ENCODE assay signal across 8 cellular contexts in the genomic region with DNA sequence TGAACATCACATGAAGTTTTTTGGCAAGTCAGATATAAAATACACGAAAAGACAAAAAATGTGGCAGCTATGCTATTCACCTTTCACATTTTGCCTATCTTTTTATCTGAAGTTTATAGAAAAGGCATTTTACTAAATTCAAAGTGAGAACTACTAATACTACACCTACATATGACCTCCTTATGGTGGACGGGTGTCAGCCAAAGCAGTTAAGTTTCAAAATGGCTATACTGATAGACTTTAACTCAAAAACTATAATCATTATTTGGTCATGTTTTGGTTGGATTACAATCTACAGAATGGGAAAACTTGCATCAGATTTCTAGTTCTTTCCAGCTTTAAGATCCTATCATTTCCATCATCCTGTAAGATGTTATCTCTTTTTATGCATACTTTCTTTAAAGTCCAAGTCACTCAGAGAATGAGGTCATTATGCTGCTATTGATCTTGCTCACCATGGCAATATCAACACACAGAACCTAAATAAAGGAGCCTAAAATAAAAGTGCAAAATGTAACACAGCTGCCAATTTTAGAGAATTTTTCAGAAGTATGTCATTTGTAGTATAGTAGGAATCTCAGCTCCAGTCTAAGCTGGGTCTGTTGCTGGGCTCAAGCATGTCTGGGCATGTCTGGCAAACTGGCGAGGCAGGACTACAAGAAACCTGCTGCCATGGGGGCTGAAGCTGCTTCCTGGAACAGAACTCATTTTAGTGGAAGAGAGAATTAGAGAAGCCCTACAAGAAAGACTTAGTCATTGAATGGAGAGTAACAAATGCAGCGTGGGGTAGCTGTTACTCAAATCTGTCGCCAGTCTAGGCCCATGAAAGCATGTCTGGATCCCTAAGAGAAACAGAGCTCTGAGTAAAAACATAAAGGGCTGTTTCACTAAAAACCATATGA. TPM values are rescaled to one million over a fixed set of nuclear protein-coding genes. Genes with fewer than 3 reads are reported as not detected.
A peak's percentile ranks its signal among the peaks of the same experiment; 100 is the strongest.
DNase-seq lines count a peak whose midpoint lies in the region; ATAC-seq and TF ChIP-seq lines count a peak whose summit lies in the region.

No MANE protein-coding gene starts in this region.

- no peak overlapping the region for H3K4me3 ChIP-seq in PC-3 (ENCODE audit: low read length)
- no peak overlapping the region for H3K4me3 ChIP-seq in tibial nerve

- no peak overlapping the region for H2AFZ ChIP-seq in PC-3 (ENCODE audit: low read length)

- WGBS in tibial nerve, 2 donors, result 56 to 64% methylated on average over 5 of the region's 5 CpGs

- H3K4me1 ChIP-seq in PC-3 (ENCODE audit: insufficient read depth, low read length) (peaks cover 6% of the 10 kb centered on the region; the same call in 1 of the 2 replicates), tibial nerve (no peaks in the 10 kb centered on the region)

- H3F3A ChIP-seq in PC-3 (ENCODE audit: low read length, unreplicated experiment), result no peaks in the 10 kb centered on the region

- no peak overlapping the region for H3K4me2 ChIP-seq in PC-3 (ENCODE audit: low read length)

- TF ChIP-seq CTCF in PC-3 (conservative IDR thresholded peaks at IDR 0.05; ENCODE audit: low read depth, low read length) (no peak), tibial nerve (IDR thresholded peaks at IDR 0.05) (no peak)

- no peak overlapping the region for H3K9ac ChIP-seq in PC-3 (ENCODE audit: low read length)

- TF ChIP-seq POLR2A in tibial nerve (IDR thresholded peaks at IDR 0.05), result no peak

- H3K27ac ChIP-seq in PC-3 (ENCODE audit: low read length) (0 out of 2 replicates have a peak overlapping the region, but pooled peaks have one; percentile 9), tibial nerve (peak overlapping the region in 1 of 4 donors; percentile 32)

- ATAC-seq in HG02623 (IDR thresholded peaks at IDR 0.05; ENCODE audit: unreplicated experiment) (peak; percentile 69), PC-3 (no peak)

- no peaks in the 10 kb centered on the region for H3K27me3 ChIP-seq in PC-3 (ENCODE audit: low read length)
- H3K27me3 ChIP-seq in tibial nerve, result no peaks in the 10 kb centered on the region

- no peak for TF ChIP-seq EP300 in tibial nerve (IDR thresholded peaks at IDR 0.05)

- H3K9me3 ChIP-seq in PC-3 (ENCODE audit: low read length), result no peaks in the 10 kb centered on the region
- H3K9me3 ChIP-seq in tibial nerve, result peaks cover 0 to 7% (median 0%) of the 10 kb centered on the region in 4 donors

- H3K36me3 ChIP-seq in PC-3 (ENCODE audit: low read depth, low read length), result no peaks in the 10 kb centered on the region
- H3K36me3 ChIP-seq in tibial nerve, result no peaks in the 10 kb centered on the region

- CTCF ChIA-PET in PC-3 (lab: Charles Lee), result no interaction called here

- H4K20me1 ChIP-seq in PC-3 (ENCODE audit: low read length), result no peaks in the 10 kb centered on the region

- no peaks in the 10 kb centered on the region for H3K79me2 ChIP-seq in PC-3 (ENCODE audit: low read length)

- H3K9me2 ChIP-seq in PC-3 (replicated peaks; ENCODE audit: low read length), result no peaks in the 10 kb centered on the region

- intact Hi-C loops in PC-3 (cut with micrococcal nuclease), result no loop called here

- DNase-seq in NCI-H146 (lab: John Stamatoyannopoulos, UW), result peak; percentile 52
- no peak for DNase-seq in NCI-H146 treated with DMSO at 0.1 percent for 48 hours (lab: John Stamatoyannopoulos, UW; ENCODE audit: unreplicated experiment)
- peak; percentile 21 for DNase-seq in PC-3
- peak; percentile 66 for DNase-seq in dermis blood vessel endothelial cell
- peak; percentile 51 for DNase-seq in stimulated activated CD4-positive, alpha-beta T cell treated with anti-CD3 and anti-CD28 coated beads, Interleukin-15, amount 100 ng/mL, for 24 hours
- no peak for DNase-seq in NCI-H128 (lab: John Stamatoyannopoulos, UW; ENCODE audit: unreplicated experiment)
- DNase-seq in tibial nerve (ENCODE audit: low spot score in 2 of 2), result no peak

- POLR2A ChIA-PET in PC-3 (lab: Charles Lee; ENCODE audit: unreplicated experiment), result no interaction called here

- BruUV-seq in PC-3 (replicated peaks; lab: Mats Ljungman, UMichigan), result no TSS peak

RNA-seq across cellular contexts. Expression of gene AEBP2, which starts 7.6 kb away (rescaled TPM):
- total RNA-seq in PC-3 (2014; rRNA removed) (6.7 and 10.2 TPM in 2 replicates), dermis blood vessel endothelial cell (38.5 and 51.2 TPM in 2 replicates), tibial nerve (10 to 100 TPM; 35.7 to 55.9 (median 45.7) TPM)

Comparison
In these comparisons a context has a peak if more than half of its experiments do, and no peak if none do; other contexts are left out.
1. DNase-seq: peak in NCI-H146 (single experiment), PC-3 (single experiment), dermis blood vessel endothelial cell (single experiment) and stimulated activated CD4-positive, alpha-beta T cell treated with anti-CD3 and anti-CD28 coated beads, Interleukin-15, amount 100 ng/mL, for 24 hours (single experiment); none in NCI-H146 treated with DMSO at 0.1 percent for 48 hours (single experiment), NCI-H128 (single experiment) and tibial nerve (0 of 2).